In the genomic region with DNA sequence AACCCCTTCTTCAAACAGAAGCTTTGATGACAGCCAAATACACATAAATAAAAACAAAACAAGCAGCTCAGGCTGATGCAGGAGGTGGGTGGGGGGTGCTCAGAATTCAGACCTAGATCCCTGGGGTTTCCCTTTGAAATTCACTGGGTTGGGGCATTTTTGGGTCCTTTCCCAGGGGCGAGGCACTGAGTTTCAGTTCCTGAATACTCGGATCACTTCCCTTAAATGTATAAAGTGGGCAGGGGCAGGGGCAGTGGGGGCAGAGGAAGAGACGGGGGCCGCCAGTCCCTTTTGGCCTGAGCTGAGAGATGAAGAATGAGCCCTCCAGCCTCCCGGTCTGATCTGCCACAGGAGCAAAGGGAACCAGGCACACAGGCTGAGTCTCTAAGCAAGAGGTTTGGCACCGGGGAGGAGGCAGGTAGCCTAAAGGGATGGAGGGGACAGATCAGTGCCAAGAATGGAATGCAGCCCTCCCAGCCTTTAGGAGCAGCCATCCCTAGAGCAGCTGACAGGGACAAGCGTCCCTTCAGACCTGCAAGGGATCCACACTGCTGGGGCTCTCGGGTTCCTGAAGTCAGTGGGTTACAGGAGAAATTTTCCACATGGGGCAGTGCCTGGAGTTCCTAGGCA, we compare ENCODE assay signal across 14 cellular contexts. TPM values are rescaled to one million over a fixed set of nuclear protein-coding genes. Genes with fewer than 3 reads are reported as not detected.
DNase-seq lines count a peak whose midpoint lies in the region; ATAC-seq, FAIRE-seq and TF ChIP-seq lines count a peak whose summit lies in the region.
"Had no signal": no experiment of that assay in that cellular context is flagged by ENCODE, and none has a peak within 500 bp of the region (broad histone marks: within the 10 kb centered on the region; RNA-seq: fewer than 3 reads in every experiment).

No MANE protein-coding gene starts in this region.

- intact Hi-C loops in OCI-LY7 (cut with micrococcal nuclease; ENCODE audit: unreplicated experiment) (no loop called here), natural killer cell (cut with micrococcal nuclease) (no loop called here)

- H3K4me1 ChIP-seq in OCI-LY7 (ENCODE audit: insufficient read depth, low read length, poor library complexity, severe bottlenecking), result peaks cover 22% of the 10 kb centered on the region
- no peaks in the 10 kb centered on the region for H3K4me1 ChIP-seq in BE2C

- peak overlapping the region; percentile 80 to 96 for H3K27ac Mint-ChIP-seq in natural killer cell

- H3K27ac ChIP-seq in OCI-LY7 (ENCODE audit: low read depth, low read length, poor library complexity, severe bottlenecking), result no peak overlapping the region
- H3K27ac ChIP-seq: heart right ventricle had no signal

- no peaks in the 10 kb centered on the region for H3K79me2 ChIP-seq in OCI-LY7 (ENCODE audit: insufficient read depth, low read depth, low read length)

- H3K4me3 ChIP-seq in GM06990 (replicated peaks; ENCODE audit: low read depth, low read length), result peak overlapping the region; percentile 35
- H3K4me3 ChIP-seq in OCI-LY7 (ENCODE audit: low read depth, low read length, poor library complexity, severe bottlenecking), result no peak overlapping the region
- H3K4me3 ChIP-seq in BE2C (ENCODE audit: low read depth, low read length), result no peak overlapping the region
- H3K4me3 ChIP-seq: heart right ventricle had no signal

- H3K4me1 Mint-ChIP-seq in natural killer cell, result peaks cover 10 to 25% of the 10 kb centered on the region in 2 donors

- H3K9me3 ChIP-seq in OCI-LY7 (ENCODE audit: low read length) (no peaks in the 10 kb centered on the region), BE2C (no peaks in the 10 kb centered on the region)
- H3K9me3 ChIP-seq: heart right ventricle had no signal

- H3K27me3 ChIP-seq in GM06990 (replicated peaks; ENCODE audit: control insufficient read depth, insufficient read depth, low read length) (no peaks in the 10 kb centered on the region), BE2C (no peaks in the 10 kb centered on the region)
- H3K27me3 ChIP-seq: heart right ventricle had no signal

- TF ChIP-seq CTCF in GM06990 (IDR thresholded peaks at IDR 0.05; ENCODE audit: insufficient read depth, low read length, poor library complexity, severe bottlenecking) (no peak), OCI-LY7 (conservative IDR thresholded peaks at IDR 0.05; ENCODE audit: low read length) (no peak), natural killer cell (IDR thresholded peaks at IDR 0.05) (no peak), BE2C (IDR thresholded peaks at IDR 0.05; ENCODE audit: low read depth, low read length) (no peak)

- H3K27me3 Mint-ChIP-seq in natural killer cell (ENCODE audit: low read depth in 2 of 2), result no peaks in the 10 kb centered on the region
- H3K27me3 Mint-ChIP-seq: T-cell had no signal

- H2AFZ ChIP-seq in OCI-LY7 (ENCODE audit: low read length), result no peak overlapping the region

- BruUV-seq in OCI-LY7 (replicated peaks; lab: Mats Ljungman, UMichigan), result no TSS peak

- H3K9me2 ChIP-seq in OCI-LY7 (ENCODE audit: insufficient read depth, low read length), result no peaks in the 10 kb centered on the region

- CTCF ChIA-PET in OCI-LY7 (lab: Charles Lee; ENCODE audit: unreplicated experiment), result interaction anchor here (0.6 kb wide), 1 partner anchor 66 kb away, joined by 3 read pairs; no protein-coding TSS in a partner anchor

- no peaks in the 10 kb centered on the region for H3K36me3 Mint-ChIP-seq in natural killer cell

- H3K36me3 ChIP-seq in GM06990 (ENCODE audit: control insufficient read depth, insufficient read depth, low read length) (no peaks in the 10 kb centered on the region), OCI-LY7 (ENCODE audit: insufficient read depth, low read length) (no peaks in the 10 kb centered on the region), BE2C (no peaks in the 10 kb centered on the region)
- H3K36me3 ChIP-seq: heart right ventricle had no signal

- no peak for ATAC-seq in natural killer cell
- ATAC-seq: T-cell had no signal

- no peaks in the 10 kb centered on the region for H4K20me1 ChIP-seq in OCI-LY7 (ENCODE audit: insufficient read depth, low read length)

- H3K4me2 ChIP-seq in OCI-LY7 (ENCODE audit: low read length), result peak overlapping the region; percentile 62

- peak; percentile 80 for FAIRE-seq in GM19239 (lab: Jason Lieb, UNC)

- H3K9me3 Mint-ChIP-seq in natural killer cell, result no peaks in the 10 kb centered on the region
- H3K9me3 Mint-ChIP-seq: T-cell had no signal

- peak; percentile 54 for DNase-seq in GM06990 (ENCODE audit: extremely low read depth, insufficient read length)
- DNase-seq in GM19239 (ENCODE audit: insufficient read length, low spot score), result no peak
- peak; percentile 42 for DNase-seq in OCI-LY7 (ENCODE audit: low spot score)
- DNase-seq in natural killer cell, result no peak
- DNase-seq in stimulated activated CD4-positive, alpha-beta T cell treated with anti-CD3 and anti-CD28 coated beads, Interleukin-2, amount 100 ng/mL, for 24 hours, result no peak
- no peak for DNase-seq in Ammon's horn (ENCODE audit: low spot score)
- no peak for DNase-seq in BE2C
- DNase-seq in SHP77 (lab: John Stamatoyannopoulos, UW), result no peak
- DNase-seq: activated CD4-positive, alpha-beta T cell treated with anti-CD3 and anti-CD28 coated beads, Interleukin-2, amount 50 U/mL, for 1 hour; heart right ventricle; NCI-H1105 treated with DMSO at 0.1 percent for 48 hours; NCI-H226; retina had no signal

- H3K4me3 Mint-ChIP-seq in natural killer cell, result no peak overlapping the region
- H3K4me3 Mint-ChIP-seq: T-cell had no signal

- POLR2A ChIA-PET in OCI-LY7 (lab: Charles Lee), result no interaction called here

RNA-seq across cellular contexts. Expression of gene KDM2B, which starts 20.3 kb away (rescaled TPM):
- 75.1 and 78.5 TPM in 2 replicates for total RNA-seq in OCI-LY7 (2014; rRNA removed; shearing (Covaris generic))
- total RNA-seq in OCI-LY7 (2022) (88.0 and 93.6 TPM in 2 replicates), natural killer cell (100 to 1,000 TPM in 1 of 3 donors, 10 to 100 TPM in 2; 97.3 to 106 (median 98.1) TPM)
- polyA plus RNA-seq in BE2C (2012; ENCODE audit: insufficient read depth, insufficient read length, low read depth), result 53.2 TPM

Comparison
In these comparisons a context has a peak if more than half of its experiments do, and no peak if none do; other contexts are left out.
1. DNase-seq: peak in GM06990 (single experiment) and OCI-LY7 (single experiment); none in GM19239 (single experiment), natural killer cell (single experiment), stimulated activated CD4-positive, alpha-beta T cell treated with anti-CD3 and anti-CD28 coated beads, Interleukin-2, amount 100 ng/mL, for 24 hours (0 of 2), Ammon's horn (single experiment), BE2C (single experiment) and SHP77 (0 of 2).